8 cellular contexts compared by ENCODE assay signal in genomic region chr4:148441986-148442829, GRCh38. TPM values are rescaled to one million over a fixed set of nuclear protein-coding genes. Genes with fewer than 3 reads are reported as not detected.
DNase-seq lines count a peak whose midpoint lies in the region; ATAC-seq, FAIRE-seq and TF ChIP-seq lines count a peak whose summit lies in the region.

Gene NR3C2 (minus strand): TSS chr4:148442414.

- DNase-seq in GM12892 (ENCODE audit: insufficient read length) (peak; percentile 94), NCI-H1436 treated with DMSO at 0.1 percent for 48 hours (lab: John Stamatoyannopoulos, UW) (peak; percentile 35), left cardiac atrium (peak; percentile 99), posterior cingulate gyrus (peak; percentile 99 to 100 (median 100)), upper lobe of left lung (peak; percentile 95 to 99)

- H3K4me3 Mint-ChIP-seq in T-helper 1 cell treated with Interleukin-12 subunit alpha and Interleukin-12 subunit beta and Interleukin-4 antibody, amounts not matched to agents 30 μg/mL and 1 μg/mL, for 36 hours = peak within 1 kb of the TSS; percentile 98

- peaks cover 0 to 17% (median 0%) of the 10 kb centered on the region in 4 donors for H3K27me3 ChIP-seq in upper lobe of left lung

- peak; percentile 86 for FAIRE-seq in GM12892 (lab: Jason Lieb, UNC)

- no peak for TF ChIP-seq CTCF in upper lobe of left lung (IDR thresholded peaks at IDR 0.05)

- no peaks in the 10 kb centered on the region for H3K9me3 ChIP-seq in upper lobe of left lung

- peak within 1 kb of the TSS; percentile 79 to 94 (median 90) for H3K4me3 ChIP-seq in upper lobe of left lung

- H3K9me3 Mint-ChIP-seq in T-helper 1 cell treated with Interleukin-12 subunit alpha and Interleukin-12 subunit beta and Interleukin-4 antibody, amounts not matched to agents 30 μg/mL and 1 μg/mL, for 36 hours = no peaks in the 10 kb centered on the region

- H3K27ac ChIP-seq in angular gyrus (ENCODE audit: low read depth, low read length) = peak within 1 kb of the TSS; percentile 95
- H3K27ac ChIP-seq in upper lobe of left lung = peak within 1 kb of the TSS; percentile 89 to 95 (median 92)

- peak; percentile 65; the same call in 1 of the 2 replicates for TF ChIP-seq POLR2A in GM12892 (IDR thresholded peaks at IDR 0.05; ENCODE audit: low read depth, low read length)
- peak; percentile 69 to 100 (median 99) for TF ChIP-seq POLR2A in upper lobe of left lung (IDR thresholded peaks at IDR 0.05)

- peaks cover 12 to 48% (median 20%) of the 10 kb centered on the region in 4 donors for H3K4me1 ChIP-seq in upper lobe of left lung

- peaks cover 2% of the 10 kb centered on the region for H3K36me3 Mint-ChIP-seq in T-helper 1 cell treated with Interleukin-12 subunit alpha and Interleukin-12 subunit beta and Interleukin-4 antibody, amounts not matched to agents 30 μg/mL and 1 μg/mL, for 36 hours (ENCODE audit: low read depth)

- intact Hi-C loops in left cardiac atrium (cut with DNase I) (loop anchor here in 1 of 2 donors (10.0 kb wide), 1 partner anchor 157 kb away; no protein-coding TSS in a partner anchor), posterior cingulate gyrus (cut with DNase I) (loop anchor here (10.0 kb wide), 1 partner anchor 227 kb away; no protein-coding TSS in a partner anchor)

- TF ChIP-seq EP300 in upper lobe of left lung (IDR thresholded peaks at IDR 0.05) = peak in 1 of 4 donors; percentile 13

- 0 to 1% methylated on average over 20 to 64 of the region's 64 CpGs for WGBS in upper lobe of left lung, 2 donors

- H3K36me3 ChIP-seq in upper lobe of left lung = no peaks in the 10 kb centered on the region

- ATAC-seq in HG02798 (IDR thresholded peaks at IDR 0.05; ENCODE audit: poor library complexity, unreplicated experiment) = peak; percentile 98
- peak; percentile 91 to 94 for ATAC-seq in left cardiac atrium
- peak; percentile 95 to 98 for ATAC-seq in upper lobe of left lung (ENCODE audit: low FRiP score in 2 of 2)

- peaks cover 61% of the 10 kb centered on the region for H3K27me3 Mint-ChIP-seq in T-helper 1 cell treated with Interleukin-12 subunit alpha and Interleukin-12 subunit beta and Interleukin-4 antibody, amounts not matched to agents 30 μg/mL and 1 μg/mL, for 36 hours (ENCODE audit: low read depth)

- H3K27ac Mint-ChIP-seq in T-helper 1 cell treated with Interleukin-12 subunit alpha and Interleukin-12 subunit beta and Interleukin-4 antibody, amounts not matched to agents 30 μg/mL and 1 μg/mL, for 36 hours = peak within 1 kb of the TSS; percentile 84

- H3K4me1 Mint-ChIP-seq in T-helper 1 cell treated with Interleukin-12 subunit alpha and Interleukin-12 subunit beta and Interleukin-4 antibody, amounts not matched to agents 30 μg/mL and 1 μg/mL, for 36 hours (ENCODE audit: low read depth) = peaks cover 22% of the 10 kb centered on the region

RNA-seq across cellular contexts. Expression of gene NR3C2, which starts in this region (rescaled TPM):
- polyA plus RNA-seq in GM12892 (2012; ENCODE audit: missing spikeins) = 0.25 TPM
- total RNA-seq in left cardiac atrium (10 to 100 TPM; 18.4 to 23.8 TPM), upper lobe of left lung (10 to 100 TPM; 10.3 to 39.8 (median 23.7) TPM)

Comparison
In these comparisons a context has a peak if more than half of its experiments do, and no peak if none do; other contexts are left out.
1. Peak in every context shown above with its lines: DNase-seq, ATAC-seq, H3K4me3 ChIP-seq and H3K27ac ChIP-seq.
2. DNase-seq: peak in every context shown above with its lines; median percentile 100 in posterior cingulate gyrus; 99 in left cardiac atrium; 97 in upper lobe of left lung; 94 in GM12892; 35 in NCI-H1436 treated with DMSO at 0.1 percent for 48 hours.